In genomic region chr12:37672655-37673260, GRCh38 we compare ENCODE assay signal across 16 cellular contexts.
DNase-seq lines count a peak whose midpoint lies in the region; ATAC-seq and TF ChIP-seq lines count a peak whose summit lies in the region.
"Had no signal": no experiment of that assay in that cellular context is flagged by ENCODE, and none has a peak within 500 bp of the region (broad histone marks: within the 10 kb centered on the region; RNA-seq: fewer than 3 reads in every experiment).

No MANE protein-coding gene starts in this region.

- H3K9me3 ChIP-seq in BE2C (no peaks in the 10 kb centered on the region), PC-3 (ENCODE audit: low read length) (no peaks in the 10 kb centered on the region), smooth muscle cell (replicated peaks; ENCODE audit: low read depth) (peaks cover 17% of the 10 kb centered on the region)
- H3K9me3 ChIP-seq: colonic mucosa had no signal

- peaks cover 13% of the 10 kb centered on the region; the same call in 1 of the 3 replicates for H3K36me3 Mint-ChIP-seq in GM23338 (ENCODE audit: low read depth)
- peaks cover 5 to 24% of the 10 kb centered on the region in 2 donors for H3K36me3 Mint-ChIP-seq in activated naive CD4-positive, alpha-beta T cell treated with anti-CD3 and anti-CD28 coated beads, Interleukin-2, amount 50 U/mL, for 72 hours
- H3K36me3 Mint-ChIP-seq: activated CD8-positive, alpha-beta memory T cell treated with anti-CD3 and anti-CD28 coated beads, Interleukin-2, amount 10 ng/mL, durations not matched to agents 7 days and 5 days; activated naive CD8-positive, alpha-beta T cell; naive B cell had no signal

- no peaks in the 10 kb centered on the region for H3K4me1 Mint-ChIP-seq in GM23338
- H3K4me1 Mint-ChIP-seq: activated CD8-positive, alpha-beta memory T cell treated with anti-CD3 and anti-CD28 coated beads, Interleukin-2, amount 10 ng/mL, durations not matched to agents 7 days and 5 days; naive B cell had no signal

- H3K36me3 ChIP-seq in BE2C (no peaks in the 10 kb centered on the region), GM23338 (ENCODE audit: insufficient read depth) (peaks cover 10% of the 10 kb centered on the region), PC-3 (ENCODE audit: low read depth, low read length) (no peaks in the 10 kb centered on the region), smooth muscle cell (ENCODE audit: low read depth) (no peaks in the 10 kb centered on the region)
- H3K36me3 ChIP-seq: colonic mucosa had no signal

- POLR2A ChIA-PET in PC-3 (lab: Charles Lee; ENCODE audit: unreplicated experiment), result no interaction called here

- DNase-seq in BE2C (no peak), GM23338 (ENCODE audit: low spot score) (peak; percentile 0), PC-3 (peak; percentile 47), fibroblast of peridontal ligament (ENCODE audit: extremely low read depth) (peak; percentile 2), smooth muscle cell (lab: John Stamatoyannopoulos, UW; ENCODE audit: unreplicated experiment) (no peak), NCI-H2171 treated with DMSO at 0.1 percent for 48 hours (lab: John Stamatoyannopoulos, UW) (no peak)
- no peak for DNase-seq in activated naive CD4-positive, alpha-beta T cell treated with anti-CD3 and anti-CD28 coated beads, Interleukin-2, amount 50 U/mL, for 72 hours (ENCODE audit: low spot score in 2 of 2)
- DNase-seq: activated CD8-positive, alpha-beta memory T cell treated with anti-CD3 and anti-CD28 coated beads, Interleukin-2, amount 10 ng/mL, durations not matched to agents 7 days and 5 days; CD4-positive, alpha-beta T cell; colonic mucosa; foreskin melanocyte; naive B cell; NCI-H2081 treated with DMSO at 0.1 percent for 48 hours; right cardiac atrium had no signal

- H3K4me3 Mint-ChIP-seq in GM23338, result no peak overlapping the region
- H3K4me3 Mint-ChIP-seq: activated CD8-positive, alpha-beta memory T cell treated with anti-CD3 and anti-CD28 coated beads, Interleukin-2, amount 10 ng/mL, durations not matched to agents 7 days and 5 days; activated naive CD8-positive, alpha-beta T cell; CD4-positive, alpha-beta T cell; naive B cell had no signal

- CTCF ChIA-PET in PC-3 (lab: Charles Lee), result no interaction called here

- H3K4me3 ChIP-seq in BE2C (ENCODE audit: low read depth, low read length) (no peak overlapping the region), GM23338 (no peak overlapping the region), PC-3 (ENCODE audit: low read length) (no peak overlapping the region), smooth muscle cell (no peak overlapping the region)
- H3K4me3 ChIP-seq: colonic mucosa had no signal

- H4K20me1 ChIP-seq in GM23338 (replicated peaks; ENCODE audit: insufficient read depth) (no peaks in the 10 kb centered on the region), PC-3 (ENCODE audit: low read length) (no peaks in the 10 kb centered on the region), smooth muscle cell (ENCODE audit: low read depth) (no peaks in the 10 kb centered on the region)

- H3K9ac ChIP-seq in PC-3 (ENCODE audit: low read length), result no peak overlapping the region
- no peak overlapping the region for H3K9ac ChIP-seq in smooth muscle cell (ENCODE audit: low read depth)

- H3K27ac ChIP-seq in GM23338 (ENCODE audit: low read depth), result no peak overlapping the region
- H3K27ac ChIP-seq in PC-3 (ENCODE audit: low read length), result no peak overlapping the region
- H3K27ac ChIP-seq in smooth muscle cell (ENCODE audit: low read depth), result no peak overlapping the region
- H3K27ac ChIP-seq: colonic mucosa had no signal

- H2AFZ ChIP-seq in GM23338 (no peak overlapping the region), PC-3 (ENCODE audit: low read length) (no peak overlapping the region), smooth muscle cell (ENCODE audit: low read depth) (no peak overlapping the region)

- H3K27me3 ChIP-seq in BE2C (no peaks in the 10 kb centered on the region), GM23338 (ENCODE audit: insufficient read depth) (no peaks in the 10 kb centered on the region), PC-3 (ENCODE audit: low read length) (no peaks in the 10 kb centered on the region), smooth muscle cell (ENCODE audit: low read depth) (no peaks in the 10 kb centered on the region)
- H3K27me3 ChIP-seq: colonic mucosa had no signal

- H3K4me2 ChIP-seq in GM23338, result no peak overlapping the region
- no peak overlapping the region for H3K4me2 ChIP-seq in PC-3 (ENCODE audit: low read length)
- no peak overlapping the region for H3K4me2 ChIP-seq in smooth muscle cell

- H3K9me2 ChIP-seq in GM23338 (ENCODE audit: insufficient read depth) (no peaks in the 10 kb centered on the region), PC-3 (replicated peaks; ENCODE audit: low read length) (no peaks in the 10 kb centered on the region)

- BruUV-seq in PC-3 (replicated peaks; lab: Mats Ljungman, UMichigan), result no TSS peak

- 69% methylated on average over 6 of the region's 6 CpGs for WGBS in smooth muscle cell (ENCODE audit: low lambda C conversion rate)

- H3K79me2 ChIP-seq in GM23338 (replicated peaks; ENCODE audit: insufficient read depth) (no peaks in the 10 kb centered on the region), PC-3 (ENCODE audit: low read length) (no peaks in the 10 kb centered on the region), smooth muscle cell (ENCODE audit: low read depth) (no peaks in the 10 kb centered on the region)

- no peaks in the 10 kb centered on the region for H3F3A ChIP-seq in GM23338 (replicated peaks; ENCODE audit: low read depth)
- H3F3A ChIP-seq in PC-3 (ENCODE audit: low read length, unreplicated experiment), result no peaks in the 10 kb centered on the region
- H3F3A ChIP-seq in smooth muscle cell (ENCODE audit: low read depth), result no peaks in the 10 kb centered on the region

- ATAC-seq in GM23338, result no peak
- ATAC-seq in PC-3, result no peak
- ATAC-seq in activated naive CD4-positive, alpha-beta T cell treated with anti-CD3 and anti-CD28 coated beads, Interleukin-2, amount 50 U/mL, for 72 hours, result no peak
- ATAC-seq in HG03175 (IDR thresholded peaks at IDR 0.05; ENCODE audit: unreplicated experiment), result no peak
- ATAC-seq: activated CD8-positive, alpha-beta memory T cell treated with anti-CD3 and anti-CD28 coated beads, Interleukin-2, amount 10 ng/mL, durations not matched to agents 7 days and 5 days; right cardiac atrium had no signal

- H3K27ac Mint-ChIP-seq in GM23338, result no peak overlapping the region
- H3K27ac Mint-ChIP-seq in activated naive CD4-positive, alpha-beta T cell treated with anti-CD3 and anti-CD28 coated beads, Interleukin-2, amount 50 U/mL, for 72 hours, result no peak overlapping the region
- H3K27ac Mint-ChIP-seq: activated CD8-positive, alpha-beta memory T cell treated with anti-CD3 and anti-CD28 coated beads, Interleukin-2, amount 10 ng/mL, durations not matched to agents 7 days and 5 days; activated naive CD8-positive, alpha-beta T cell; CD4-positive, alpha-beta T cell; naive B cell had no signal

- TF ChIP-seq CTCF in BE2C (IDR thresholded peaks at IDR 0.05; ENCODE audit: low read depth, low read length) (peak; percentile 39), GM23338 (conservative IDR thresholded peaks at IDR 0.05; ENCODE audit: low read depth in 2 of 2) (peak in 1 of 2 experiments; percentile 60; a peak in 2 of 4 replicates), PC-3 (conservative IDR thresholded peaks at IDR 0.05; ENCODE audit: low read depth, low read length) (peak; percentile 70), smooth muscle cell (IDR thresholded peaks at IDR 0.05; ENCODE audit: borderline replicate concordance, insufficient read depth, poor library complexity, severe bottlenecking) (no peak)

- H3K4me1 ChIP-seq in BE2C, result no peaks in the 10 kb centered on the region
- no peaks in the 10 kb centered on the region for H3K4me1 ChIP-seq in GM23338 (ENCODE audit: insufficient read depth)
- no peaks in the 10 kb centered on the region for H3K4me1 ChIP-seq in PC-3 (ENCODE audit: insufficient read depth, low read length)
- H3K4me1 ChIP-seq in smooth muscle cell (ENCODE audit: low read depth), result no peaks in the 10 kb centered on the region
- H3K4me1 ChIP-seq: colonic mucosa had no signal

- intact Hi-C loops in PC-3 (cut with micrococcal nuclease), result no loop called here

- H3K27me3 Mint-ChIP-seq in GM23338 (ENCODE audit: insufficient read depth, low read depth, poor library complexity), result no peaks in the 10 kb centered on the region
- H3K27me3 Mint-ChIP-seq: activated CD8-positive, alpha-beta memory T cell treated with anti-CD3 and anti-CD28 coated beads, Interleukin-2, amount 10 ng/mL, durations not matched to agents 7 days and 5 days; activated naive CD8-positive, alpha-beta T cell; CD4-positive, alpha-beta T cell; naive B cell had no signal

- H3K9me3 Mint-ChIP-seq in GM23338, result peaks cover 100% of the 10 kb centered on the region
- H3K9me3 Mint-ChIP-seq in activated naive CD4-positive, alpha-beta T cell treated with anti-CD3 and anti-CD28 coated beads, Interleukin-2, amount 50 U/mL, for 72 hours, result peaks cover 7 to 10% of the 10 kb centered on the region in 2 donors
- H3K9me3 Mint-ChIP-seq: CD4-positive, alpha-beta T cell had no signal

TF ChIP-seq in GM23338, 12 proteins besides CTCF, POLR2A, EP300 and RAD21 (continues in another document):
- TF ChIP-seq EZH2phosphoT487 (IDR thresholded peaks at IDR 0.05; ENCODE audit: unreplicated experiment), result no peak
- TF ChIP-seq, protein P1, sequence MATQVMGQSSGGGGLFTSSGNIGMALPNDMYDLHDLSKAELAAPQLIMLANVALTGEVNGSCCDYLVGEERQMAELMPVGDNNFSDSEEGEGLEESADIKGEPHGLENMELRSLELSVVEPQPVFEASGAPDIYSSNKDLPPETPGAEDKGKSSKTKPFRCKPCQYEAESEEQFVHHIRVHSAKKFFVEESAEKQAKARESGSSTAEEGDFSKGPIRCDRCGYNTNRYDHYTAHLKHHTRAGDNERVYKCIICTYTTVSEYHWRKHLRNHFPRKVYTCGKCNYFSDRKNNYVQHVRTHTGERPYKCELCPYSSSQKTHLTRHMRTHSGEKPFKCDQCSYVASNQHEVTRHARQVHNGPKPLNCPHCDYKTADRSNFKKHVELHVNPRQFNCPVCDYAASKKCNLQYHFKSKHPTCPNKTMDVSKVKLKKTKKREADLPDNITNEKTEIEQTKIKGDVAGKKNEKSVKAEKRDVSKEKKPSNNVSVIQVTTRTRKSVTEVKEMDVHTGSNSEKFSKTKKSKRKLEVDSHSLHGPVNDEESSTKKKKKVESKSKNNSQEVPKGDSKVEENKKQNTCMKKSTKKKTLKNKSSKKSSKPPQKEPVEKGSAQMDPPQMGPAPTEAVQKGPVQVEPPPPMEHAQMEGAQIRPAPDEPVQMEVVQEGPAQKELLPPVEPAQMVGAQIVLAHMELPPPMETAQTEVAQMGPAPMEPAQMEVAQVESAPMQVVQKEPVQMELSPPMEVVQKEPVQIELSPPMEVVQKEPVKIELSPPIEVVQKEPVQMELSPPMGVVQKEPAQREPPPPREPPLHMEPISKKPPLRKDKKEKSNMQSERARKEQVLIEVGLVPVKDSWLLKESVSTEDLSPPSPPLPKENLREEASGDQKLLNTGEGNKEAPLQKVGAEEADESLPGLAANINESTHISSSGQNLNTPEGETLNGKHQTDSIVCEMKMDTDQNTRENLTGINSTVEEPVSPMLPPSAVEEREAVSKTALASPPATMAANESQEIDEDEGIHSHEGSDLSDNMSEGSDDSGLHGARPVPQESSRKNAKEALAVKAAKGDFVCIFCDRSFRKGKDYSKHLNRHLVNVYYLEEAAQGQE (IDR thresholded peaks at IDR 0.05; ENCODE audit: unreplicated experiment), result no peak
- no peak for TF ChIP-seq POLR2AphosphoS5 (IDR thresholded peaks at IDR 0.05; ENCODE audit: low read depth)
- no peak for TF ChIP-seq STAT1 (IDR thresholded peaks at IDR 0.05; ENCODE audit: unreplicated experiment)

Comparison
In these comparisons a context has a peak if more than half of its experiments do, and no peak if none do; other contexts are left out.
1. DNase-seq: peak in GM23338 (single experiment), PC-3 (single experiment) and fibroblast of peridontal ligament (single experiment); none in BE2C (single experiment), activated naive CD4-positive, alpha-beta T cell treated with anti-CD3 and anti-CD28 coated beads, Interleukin-2, amount 50 U/mL, for 72 hours (0 of 2), smooth muscle cell (single experiment) and NCI-H2171 treated with DMSO at 0.1 percent for 48 hours (single experiment).